23 cellular contexts compared by ENCODE assay signal in genomic region chr15:75154461-75155062, GRCh38.
"Had no signal": no experiment of that assay in that cellular context is flagged by ENCODE, and none has a peak within 500 bp of the region (broad histone marks: within the 10 kb centered on the region; RNA-seq: fewer than 3 reads in every experiment).

No MANE protein-coding gene starts in this region.

- H2AFZ ChIP-seq: neural progenitor cell, parathyroid adenoma had no signal

- H3K27ac Mint-ChIP-seq: neural progenitor cell; stimulated activated naive CD8-positive, alpha-beta T cell treated with anti-CD3 and anti-CD28 coated beads, Interleukin-15, Interleukin-2, amounts not matched to agents 100 ng/mL and 50 ng/mL, for 24 hours had no signal

- H3K4me2 ChIP-seq: neural progenitor cell had no signal

- H3K4me3 ChIP-seq: esophagus squamous epithelium, gastroesophageal sphincter, neural progenitor cell, psoas muscle, testis, tibial nerve, upper lobe of right lung, vagina had no signal

- H3K36me3 ChIP-seq: esophagus squamous epithelium, gastroesophageal sphincter, neural progenitor cell, spleen, tibial nerve, upper lobe of right lung, vagina had no signal

- H3K36me3 Mint-ChIP-seq: natural killer cell; neural progenitor cell; stimulated activated memory B cell treated with anti-CD40 and anti-IgM and Interleukin-4, amounts not matched to agents 10 μg/mL and 1 μg/mL and 100 μg/mL, for 72 hours had no signal

- DNase-seq: dermis blood vessel endothelial cell; esophagus squamous epithelium; foreskin fibroblast; glutamatergic neuron; islet precursor cell; mammary epithelial cell; natural killer cell; psoas muscle; retina; spleen; stimulated activated CD4-positive, alpha-beta T cell treated with anti-CD3 and anti-CD28 coated beads, Interleukin-15, amount 100 ng/mL, for 24 hours; stimulated activated CD4-positive, alpha-beta T cell treated with anti-CD3 and anti-CD28 coated beads, Interleukin-1b, Interleukin-23, amount 100 ng/mL, for 48 hours; stimulated activated CD4-positive, alpha-beta T cell treated with anti-CD3 and anti-CD28 coated beads, Interleukin-4, amount 100 ng/mL, for 24 hours; testis; upper lobe of right lung had no signal

- H3K79me2 ChIP-seq: parathyroid adenoma had no signal

- H3K9ac ChIP-seq: neural progenitor cell, parathyroid adenoma had no signal

- H3K27me3 ChIP-seq: esophagus squamous epithelium, gastroesophageal sphincter, neural progenitor cell, spleen, testis, tibial nerve, upper lobe of right lung, vagina had no signal

- H3K9me3 ChIP-seq: esophagus squamous epithelium, gastroesophageal sphincter, psoas muscle, spleen, testis, tibial nerve, upper lobe of right lung, vagina had no signal

- H3K27ac ChIP-seq: esophagus squamous epithelium, gastroesophageal sphincter, neural progenitor cell, parathyroid adenoma, psoas muscle, testis, tibial nerve, upper lobe of right lung, vagina had no signal

- ATAC-seq: gastroesophageal sphincter, natural killer cell, psoas muscle, sciatic nerve had no signal

- H3K27me3 Mint-ChIP-seq: stimulated activated memory B cell treated with anti-CD40 and anti-IgM and Interleukin-4, amounts not matched to agents 10 μg/mL and 1 μg/mL and 100 μg/mL, for 72 hours; stimulated activated naive CD8-positive, alpha-beta T cell treated with anti-CD3 and anti-CD28 coated beads, Interleukin-15, Interleukin-2, amounts not matched to agents 100 ng/mL and 50 ng/mL, for 24 hours had no signal

- H3K4me3 Mint-ChIP-seq: natural killer cell; neural progenitor cell; stimulated activated memory B cell treated with anti-CD40 and anti-IgM and Interleukin-4, amounts not matched to agents 10 μg/mL and 1 μg/mL and 100 μg/mL, for 72 hours; stimulated activated naive CD8-positive, alpha-beta T cell treated with anti-CD3 and anti-CD28 coated beads, Interleukin-15, Interleukin-2, amounts not matched to agents 100 ng/mL and 50 ng/mL, for 24 hours had no signal

- H3K9me3 Mint-ChIP-seq: natural killer cell; neural progenitor cell; stimulated activated memory B cell treated with anti-CD40 and anti-IgM and Interleukin-4, amounts not matched to agents 10 μg/mL and 1 μg/mL and 100 μg/mL, for 72 hours; stimulated activated naive CD8-positive, alpha-beta T cell treated with anti-CD3 and anti-CD28 coated beads, Interleukin-15, Interleukin-2, amounts not matched to agents 100 ng/mL and 50 ng/mL, for 24 hours had no signal

- H3K4me1 ChIP-seq: parathyroid adenoma, psoas muscle, vagina had no signal
